19 cellular contexts compared by ENCODE assay signal in the genomic region with DNA sequence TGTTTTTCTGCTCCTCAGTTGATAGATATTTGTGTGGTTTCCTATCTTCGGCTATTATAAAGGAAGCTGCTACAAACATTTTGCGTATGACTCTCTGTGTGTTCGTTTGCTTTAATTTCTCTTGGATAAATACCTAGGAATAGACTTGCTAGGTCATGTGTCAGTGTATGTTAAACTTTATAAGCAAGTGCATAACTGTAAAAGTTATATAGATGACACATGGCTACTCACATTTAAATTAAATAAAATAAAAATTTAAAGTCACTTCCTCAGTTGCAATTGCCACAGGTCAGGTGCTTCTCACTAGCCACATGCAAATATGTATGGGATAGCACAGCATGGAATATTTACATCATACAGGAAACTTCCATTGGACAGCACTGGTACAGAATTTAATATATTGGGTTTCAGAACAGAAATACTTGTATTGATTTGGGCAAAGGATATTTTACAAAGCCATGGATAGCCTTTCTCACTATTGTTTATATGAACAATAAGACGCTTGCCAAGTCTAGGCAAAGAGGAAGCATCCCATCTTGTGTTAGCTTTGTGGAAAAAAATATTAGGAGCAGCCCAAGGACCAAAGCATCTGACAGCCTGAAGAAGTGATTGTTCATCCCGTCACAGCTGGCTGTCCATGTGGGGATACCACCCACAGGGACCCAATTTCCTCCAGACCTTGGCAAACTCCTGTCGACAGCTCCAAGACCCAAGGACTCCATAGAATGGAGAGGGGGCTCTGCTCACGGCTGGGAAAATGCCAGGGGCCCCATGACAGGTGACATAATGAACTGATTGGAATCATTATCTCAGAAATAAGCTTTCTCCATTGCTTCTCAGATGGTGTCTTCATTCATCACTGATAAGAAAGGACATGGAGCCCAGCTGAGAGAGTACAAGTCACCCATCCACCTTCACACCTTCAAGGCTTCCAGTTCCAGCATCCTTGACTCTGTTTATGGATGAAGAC.
"Had no signal": no experiment of that assay in that cellular context is flagged by ENCODE, and none has a peak within 500 bp of the region (broad histone marks: within the 10 kb centered on the region; RNA-seq: fewer than 3 reads in every experiment).

No MANE protein-coding gene starts in this region.

- H3K27me3 ChIP-seq: adrenal gland, ascending aorta, upper lobe of right lung had no signal

- H3K9me3 ChIP-seq: adrenal gland, ascending aorta, left ventricle myocardium inferior, thoracic aorta, upper lobe of right lung had no signal

- H3K4me3 ChIP-seq: adrenal gland, ascending aorta, left ventricle myocardium inferior, thoracic aorta, upper lobe of right lung had no signal

- H3K27ac ChIP-seq: adrenal gland, ascending aorta, left ventricle myocardium inferior, thoracic aorta, upper lobe of right lung had no signal

- H3K4me1 ChIP-seq: adrenal gland, ascending aorta, left ventricle myocardium inferior, upper lobe of right lung had no signal

- DNase-seq: activated CD4-positive, alpha-beta T cell treated with anti-CD3 and anti-CD28 coated beads for 1 hour; activated CD4-positive, alpha-beta T cell treated with anti-CD3 and anti-CD28 coated beads, Interleukin-2, amount 50 U/mL, for 1 hour; activated CD8-positive, alpha-beta T cell treated with anti-CD3 and anti-CD28 coated beads, Interleukin-2, amount 10 ng/mL, durations not matched to agents 7 days and 5 days; activated naive CD4-positive, alpha-beta T cell; activated T-cell treated with anti-CD3 and anti-CD28 coated beads, Interleukin-2, amount 50 U/mL, for 24 hours; effector CD8-positive, alpha-beta T cell; erythroblast; foreskin fibroblast; kidney; left ventricle myocardium inferior; retina; stimulated activated CD4-positive, alpha-beta T cell treated with anti-CD3 and anti-CD28 coated beads, Interleukin-2, amount 100 ng/mL, for 48 hours; stimulated activated CD8-positive, alpha-beta memory T cell treated with anti-CD3 and anti-CD28 coated beads, Interleukin-4, amount 100 ng/mL, for 48 hours; stimulated activated naive B cell treated with anti-CD40 and anti-IgM and Interleukin-4, amounts not matched to agents 10 μg/mL and 1 μg/mL and 100 μg/mL, for 72 hours; T-helper 1 cell; upper lobe of right lung had no signal

- H3K36me3 ChIP-seq: adrenal gland, ascending aorta, left ventricle myocardium inferior, thoracic aorta, upper lobe of right lung had no signal
